ENCODE assay signal across 13 cellular contexts in genomic region chr6:143236151-143236788, GRCh38.
DNase-seq lines count a peak whose midpoint lies in the region; ATAC-seq and TF ChIP-seq lines count a peak whose summit lies in the region.
"Had no signal": no experiment of that assay in that cellular context is flagged by ENCODE, and none has a peak within 500 bp of the region (broad histone marks: within the 10 kb centered on the region; RNA-seq: fewer than 3 reads in every experiment).

No MANE protein-coding gene starts in this region.

- POLR2A ChIA-PET in IMR-90 (lab: Charles Lee; ENCODE audit: unreplicated experiment) = no interaction called here

- ATAC-seq in IMR-90 (ENCODE audit: low read depth) (no peak), gastroesophageal sphincter (no peak)

- H3K9me3 ChIP-seq in IMR-90 (ENCODE audit: control insufficient read depth, insufficient read depth, low read length) (no peaks in the 10 kb centered on the region), gastroesophageal sphincter (no peaks in the 10 kb centered on the region), vagina (no peaks in the 10 kb centered on the region)
- H3K9me3 ChIP-seq: esophagus muscularis mucosa, stomach had no signal

- no peaks in the 10 kb centered on the region for H4K20me1 ChIP-seq in IMR-90 (ENCODE audit: insufficient read depth, low read length)

- TF ChIP-seq POLR2A in IMR-90 (IDR thresholded peaks at IDR 0.05; ENCODE audit: low read depth, low read length) (no peak), gastroesophageal sphincter (IDR thresholded peaks at IDR 0.05) (no peak), vagina (IDR thresholded peaks at IDR 0.05) (no peak)

- H3K4me3 ChIP-seq in IMR-90 (ENCODE audit: insufficient read depth, low read depth, low read length) = no peak overlapping the region
- H3K4me3 ChIP-seq in gastroesophageal sphincter = no peak overlapping the region
- H3K4me3 ChIP-seq in vagina = no peak overlapping the region
- H3K4me3 ChIP-seq: esophagus muscularis mucosa, stomach had no signal

- BruUV-seq in IMR-90 (replicated peaks; lab: Mats Ljungman, UMichigan) = no TSS peak

- no peak overlapping the region for H3K4ac ChIP-seq in IMR-90 (ENCODE audit: low read depth, low read length)

- DNase-seq in ELF-1 (ENCODE audit: low read depth, low spot score) (peak; percentile 23), IMR-90 (peak; percentile 31), cerebellar nuclear complex (lab: John Stamatoyannopoulos, UW) (peak; percentile 68 to 85), pons (ENCODE audit: low spot score) (peak; percentile 40), D341Med (ENCODE audit: low spot score) (no peak), vagina (ENCODE audit: extremely low spot score in 2 of 2) (no peak)
- DNase-seq: activated CD4-positive, alpha-beta T cell treated with anti-CD3 and anti-CD28 coated beads, Interleukin-2, amount 50 U/mL, for 1 hour; activated T-cell treated with anti-CD3 and anti-CD28 coated beads, Interleukin-2, amount 50 U/mL, for 48 hours; cortex of kidney; NCI-H1092; stomach had no signal

- H3K14ac ChIP-seq in IMR-90 (replicated peaks; ENCODE audit: low read depth, low read length) = no peak overlapping the region

- no peak overlapping the region for H2BK5ac ChIP-seq in IMR-90 (ENCODE audit: low read depth, low read length, poor library complexity, severe bottlenecking)

- CTCF ChIA-PET in IMR-90 (lab: Yijun Ruan, JAX) = no interaction called here

- H3K4me1 ChIP-seq in IMR-90 (ENCODE audit: control insufficient read depth, insufficient read depth, low read length) = no peaks in the 10 kb centered on the region
- no peaks in the 10 kb centered on the region for H3K4me1 ChIP-seq in gastroesophageal sphincter
- no peaks in the 10 kb centered on the region for H3K4me1 ChIP-seq in vagina
- H3K4me1 ChIP-seq: stomach had no signal

- in situ Hi-C loops in IMR-90 (cut with MboI; ENCODE audit: low sequenced_read_pairs) = no loop called here

- H3K79me1 ChIP-seq in IMR-90 (ENCODE audit: low read depth in 1 of 2, low read length in 2 of 2) = no peaks in the 10 kb centered on the region

- H3K36me3 ChIP-seq in IMR-90 (ENCODE audit: control insufficient read depth, insufficient read depth, low read length) (no peaks in the 10 kb centered on the region), gastroesophageal sphincter (no peaks in the 10 kb centered on the region), vagina (no peaks in the 10 kb centered on the region)
- H3K36me3 ChIP-seq: esophagus muscularis mucosa, stomach had no signal

- no peak for TF ChIP-seq CTCF in IMR-90 (conservative IDR thresholded peaks at IDR 0.05; ENCODE audit: low read depth, low read length)
- no peak for TF ChIP-seq CTCF in gastroesophageal sphincter (IDR thresholded peaks at IDR 0.05)
- no peak for TF ChIP-seq CTCF in vagina (IDR thresholded peaks at IDR 0.05)

- no peak overlapping the region for H3K4me2 ChIP-seq in IMR-90 (ENCODE audit: low read depth, low read length)

- H2BK15ac ChIP-seq in IMR-90 (ENCODE audit: low read depth, low read length) = no peak overlapping the region

- H2AK9ac ChIP-seq in IMR-90 (replicated peaks; ENCODE audit: low read depth, low read length, poor library complexity) = no peak overlapping the region

- no peak overlapping the region for H3K56ac ChIP-seq in IMR-90 (ENCODE audit: extremely low read depth, insufficient read depth, low read length)

- H4K5ac ChIP-seq in IMR-90 (ENCODE audit: low read depth, low read length) = no peak overlapping the region

- H3K23ac ChIP-seq in IMR-90 (ENCODE audit: low read depth, low read length) = no peak overlapping the region

- H4K8ac ChIP-seq in IMR-90 (ENCODE audit: low read depth in 2 of 2, low read length in 2 of 2) = no peak overlapping the region

- no peak overlapping the region for H2AFZ ChIP-seq in IMR-90 (replicated peaks; ENCODE audit: low read length, poor library complexity)

- H3K27ac ChIP-seq in IMR-90 (ENCODE audit: insufficient read depth, low read length) (no peak overlapping the region), gastroesophageal sphincter (no peak overlapping the region), vagina (no peak overlapping the region)
- H3K27ac ChIP-seq: esophagus muscularis mucosa, stomach had no signal

- no peak overlapping the region for H2BK20ac ChIP-seq in IMR-90 (ENCODE audit: low read depth, low read length)

- TF ChIP-seq RAD21 in IMR-90 (IDR thresholded peaks at IDR 0.05; ENCODE audit: low read length) = no peak

- no peak overlapping the region for H4K91ac ChIP-seq in IMR-90 (ENCODE audit: insufficient read depth, low read depth, low read length)

- no peaks in the 10 kb centered on the region for H3K27me3 ChIP-seq in IMR-90 (ENCODE audit: control insufficient read depth, insufficient read depth, low read length)
- no peaks in the 10 kb centered on the region for H3K27me3 ChIP-seq in gastroesophageal sphincter
- no peaks in the 10 kb centered on the region for H3K27me3 ChIP-seq in vagina
- H3K27me3 ChIP-seq: esophagus muscularis mucosa, stomach had no signal

- dilution Hi-C loops in IMR-90 (cut with HindIII; ENCODE audit: low sequenced_read_pairs, unreplicated experiment) = no loop called here

- H3K9ac ChIP-seq in IMR-90 (ENCODE audit: low read depth, low read length) = no peak overlapping the region

- no peak overlapping the region for H3K18ac ChIP-seq in IMR-90 (ENCODE audit: low read depth, low read length)

- 39% methylated on average over 2 of the region's 16 CpGs; no CpG with 5 or more reads in 1 of the 2 experiments for WGBS in IMR-90 (ENCODE audit: extremely low coverage in 2 of 2, insufficient read length in 1 of 2), 2 experiments
- 68 to 90% methylated on average over 5 to 10 of the region's 16 CpGs for WGBS in gastroesophageal sphincter (ENCODE audit: low coverage in 1 of 2), 2 donors

- no peak overlapping the region for H2BK120ac ChIP-seq in IMR-90 (ENCODE audit: low read depth, low read length)

- no peak for TF ChIP-seq EP300 in gastroesophageal sphincter (IDR thresholded peaks at IDR 0.05)

- H2AK5ac ChIP-seq in IMR-90 (ENCODE audit: low read depth, low read length) = no peak overlapping the region

- intact Hi-C loops in IMR-90 (cut with micrococcal nuclease) (no loop called here), vagina (cut with DNase I) (loop anchor here (10.0 kb wide), 1 partner anchor 541 kb away; no protein-coding TSS in a partner anchor)

- H3K9me1 ChIP-seq in IMR-90 (ENCODE audit: insufficient read depth, low read length) = no peaks in the 10 kb centered on the region

TF ChIP-seq in IMR-90, 13 proteins besides CTCF, POLR2A, EP300 and RAD21:
- TF ChIP-seq SMC3 (IDR thresholded peaks at IDR 0.05; ENCODE audit: low read depth, low read length) (no peak), CHD1 (IDR thresholded peaks at IDR 0.05; ENCODE audit: low read depth, low read length) (no peak), RCOR1 (IDR thresholded peaks at IDR 0.05; ENCODE audit: insufficient replicate concordance, low read length) (no peak), FOS (IDR thresholded peaks at IDR 0.05; ENCODE audit: low read depth, low read length) (no peak), ELK1 (IDR thresholded peaks at IDR 0.05; ENCODE audit: borderline replicate concordance, low read depth, low read length) (no peak), MAZ (IDR thresholded peaks at IDR 0.05; ENCODE audit: borderline replicate concordance, low read depth, low read length) (no peak), BHLHE40 (IDR thresholded peaks at IDR 0.05; ENCODE audit: low read depth, low read length) (no peak), MAFK (IDR thresholded peaks at IDR 0.05; ENCODE audit: low read depth, low read length) (no peak), NFE2L2 (IDR thresholded peaks at IDR 0.05; ENCODE audit: low read depth, low read length) (no peak), CEBPB (IDR thresholded peaks at IDR 0.05; ENCODE audit: low read depth, low read length) (no peak), USF2 (IDR thresholded peaks at IDR 0.05; ENCODE audit: low read depth, low read length) (no peak)

Comparison
In these comparisons a context has a peak if more than half of its experiments do, and no peak if none do; other contexts are left out.
1. DNase-seq: peak in ELF-1 (single experiment), IMR-90 (single experiment), cerebellar nuclear complex (2 of 2) and pons (single experiment); none in D341Med (single experiment) and vagina (0 of 2).